18 cellular contexts compared by ENCODE assay signal in genomic region chr11:64349404-64349803, GRCh38. TPM values are rescaled to one million over a fixed set of nuclear protein-coding genes. Genes with fewer than 3 reads are reported as not detected.
A peak's percentile ranks its signal among the peaks of the same experiment; 100 is the strongest.
DNase-seq lines count a peak whose midpoint lies in the region; ATAC-seq and TF ChIP-seq lines count a peak whose summit lies in the region.
"Had no signal": no experiment of that assay in that cellular context is flagged by ENCODE, and none has a peak within 500 bp of the region (broad histone marks: within the 10 kb centered on the region; RNA-seq: fewer than 3 reads in every experiment).

No MANE protein-coding gene starts in this region.

- H4K20me1 ChIP-seq in BLaER1 (peaks cover 22% of the 10 kb centered on the region; the same call in 1 of the 2 replicates), hepatocyte (ENCODE audit: insufficient read depth, poor library complexity, severe bottlenecking) (no peaks in the 10 kb centered on the region), osteoblast (ENCODE audit: insufficient read depth, low read length) (no peaks in the 10 kb centered on the region)

- no peaks in the 10 kb centered on the region for H3K79me2 ChIP-seq in hepatocyte
- no peaks in the 10 kb centered on the region for H3K79me2 ChIP-seq in osteoblast (ENCODE audit: insufficient read depth, low read length)

- H3K36me3 ChIP-seq in BLaER1, result peaks cover 14% of the 10 kb centered on the region; the same call in 1 of the 2 replicates
- no peaks in the 10 kb centered on the region for H3K36me3 ChIP-seq in H7 (replicated peaks; ENCODE audit: control insufficient read depth, insufficient read depth, low read length)
- H3K36me3 ChIP-seq in hepatocyte (replicated peaks; ENCODE audit: insufficient read depth, low read depth), result no peaks in the 10 kb centered on the region
- H3K36me3 ChIP-seq in osteoblast (ENCODE audit: insufficient read depth, low read length), result no peaks in the 10 kb centered on the region

- no peak for ATAC-seq in HG03196 (IDR thresholded peaks at IDR 0.05; ENCODE audit: unreplicated experiment)
- ATAC-seq: GM12878, HCT116 had no signal

- H3K9me3 ChIP-seq in BLaER1 (no peaks in the 10 kb centered on the region), hepatocyte (ENCODE audit: low read depth) (no peaks in the 10 kb centered on the region), osteoblast (ENCODE audit: low read depth, low read length) (no peaks in the 10 kb centered on the region)
- H3K9me3 ChIP-seq: Caco-2 had no signal

- H3K4me2 ChIP-seq in BLaER1 (peak overlapping the region; percentile 98), hepatocyte (no peak overlapping the region), osteoblast (ENCODE audit: insufficient read depth, low read length) (no peak overlapping the region)

- H3K4me1 ChIP-seq in BLaER1 (peaks cover 89% of the 10 kb centered on the region), hepatocyte (ENCODE audit: insufficient read depth) (no peaks in the 10 kb centered on the region), osteoblast (ENCODE audit: insufficient read depth, low read length) (no peaks in the 10 kb centered on the region)
- H3K4me1 ChIP-seq: Caco-2 had no signal

- DNase-seq in H7 (peak; percentile 47), hepatocyte (ENCODE audit: low spot score) (peak; percentile 3), osteoblast (ENCODE audit: insufficient read length, low spot score, missing footprints) (peak; percentile 62), COLO829 (ENCODE audit: low spot score) (no peak), superior temporal gyrus (ENCODE audit: extremely low spot score) (no peak), SW 1271 (lab: John Stamatoyannopoulos, UW) (no peak)
- DNase-seq: C1 segment of cervical spinal cord; Caco-2; CD4-positive, alpha-beta memory T cell; DMS153; DND-41; GM23248; H9; HFFc6 had no signal

- 89% methylated on average over 6 of the region's 11 CpGs for WGBS in hepatocyte (ENCODE audit: low lambda C conversion rate, missing lambda C conversion rate)

- no peak overlapping the region for H3K9ac ChIP-seq in BLaER1
- H3K9ac ChIP-seq: GM23248 had no signal

- H3K27me3 ChIP-seq in BLaER1, result no peaks in the 10 kb centered on the region
- no peaks in the 10 kb centered on the region for H3K27me3 ChIP-seq in H7 (ENCODE audit: control insufficient read depth, insufficient read depth, low read length)
- no peaks in the 10 kb centered on the region for H3K27me3 ChIP-seq in hepatocyte
- H3K27me3 ChIP-seq in osteoblast (ENCODE audit: insufficient read depth, low read length), result no peaks in the 10 kb centered on the region

- H2AFZ ChIP-seq in hepatocyte, result no peak overlapping the region
- H2AFZ ChIP-seq in osteoblast (ENCODE audit: low read length), result no peak overlapping the region
- H2AFZ ChIP-seq: GM23248 had no signal

- no peak overlapping the region for H3K27ac ChIP-seq in BLaER1
- H3K27ac ChIP-seq in hepatocyte, result no peak overlapping the region
- no peak overlapping the region for H3K27ac ChIP-seq in osteoblast (ENCODE audit: low read depth, low read length)
- H3K27ac ChIP-seq: GM23248 had no signal

- no peak for TF ChIP-seq CTCF in hepatocyte (IDR thresholded peaks at IDR 0.05; ENCODE audit: poor library complexity)
- TF ChIP-seq CTCF in osteoblast (IDR thresholded peaks at IDR 0.05; ENCODE audit: extremely low read depth, low read depth, low read length), result no peak

- no peaks in the 10 kb centered on the region for H3K9me2 ChIP-seq in hepatocyte (replicated peaks; ENCODE audit: insufficient read depth)

- no peak overlapping the region for H3K4me3 ChIP-seq in BLaER1
- H3K4me3 ChIP-seq in H7 (ENCODE audit: insufficient read depth, low read depth, low read length), result no peak overlapping the region
- no peak overlapping the region for H3K4me3 ChIP-seq in hepatocyte
- H3K4me3 ChIP-seq in osteoblast (ENCODE audit: insufficient read depth, low read length), result no peak overlapping the region
- H3K4me3 ChIP-seq: GM12878, GM23248 had no signal

RNA-seq across cellular contexts. Expression of gene CCDC88B, which starts 9.4 kb away (rescaled TPM):
- total RNA-seq in H7 (2014; rRNA removed; shearing (Covaris generic)), result 7.7 and 9.9 TPM in 2 replicates
- total RNA-seq in hepatocyte (4.9 TPM in 2 replicates), osteoblast (0.29 and 1.4 TPM in 2 replicates)
- 9.1 and 10.0 TPM in 2 replicates for polyA plus RNA-seq in hepatocyte

RNA-seq across cellular contexts. Expression of gene RPS6KA4, which starts 9.6 kb away (rescaled TPM):
- 16.0 and 17.6 TPM in 2 replicates for total RNA-seq in H7 (2014; rRNA removed; shearing (Covaris generic))
- 31.3 and 35.9 TPM in 2 replicates for total RNA-seq in hepatocyte
- polyA plus RNA-seq in hepatocyte, result 44.0 and 44.8 TPM in 2 replicates
- total RNA-seq in osteoblast, result 35.9 and 39.4 TPM in 2 replicates

RNA-seq across cellular contexts. Expression of gene PRDX5, which starts 31.5 kb away (rescaled TPM):
- total RNA-seq in H7 (2014; rRNA removed; shearing (Covaris generic)), result 272 and 303 TPM in 2 replicates
- total RNA-seq in hepatocyte (261 and 267 TPM in 2 replicates), osteoblast (238 and 245 TPM in 2 replicates)
- 517 and 542 TPM in 2 replicates for polyA plus RNA-seq in hepatocyte

RNA-seq across cellular contexts. Expression of gene TRMT112, which starts 32.0 kb away (rescaled TPM):
- 261 and 314 TPM in 2 replicates for total RNA-seq in H7 (2014; rRNA removed; shearing (Covaris generic))
- total RNA-seq in hepatocyte (210 and 244 TPM in 2 replicates), osteoblast (104 and 123 TPM in 2 replicates)
- 292 and 311 TPM in 2 replicates for polyA plus RNA-seq in hepatocyte

RNA-seq across cellular contexts. Expression of gene ESRRA, which starts 44.1 kb away (rescaled TPM):
- 80.5 and 94.8 TPM in 2 replicates for total RNA-seq in H7 (2014; rRNA removed; shearing (Covaris generic))
- total RNA-seq in hepatocyte (52.1 and 62.0 TPM in 2 replicates), osteoblast (24.5 and 28.6 TPM in 2 replicates)
- 51.3 and 57.4 TPM in 2 replicates for polyA plus RNA-seq in hepatocyte

Comparison
In these comparisons a context has a peak if more than half of its experiments do, and no peak if none do; other contexts are left out.
1. DNase-seq: peak in H7 (single experiment), hepatocyte (single experiment) and osteoblast (single experiment); none in COLO829 (single experiment), superior temporal gyrus (single experiment) and SW 1271 (0 of 2).